ENCODE assay signal across 16 cellular contexts in genomic region chr15:86620113-86620512, GRCh38.
"Had no signal": no experiment of that assay in that cellular context is flagged by ENCODE, and none has a peak within 500 bp of the region (broad histone marks: within the 10 kb centered on the region; RNA-seq: fewer than 3 reads in every experiment).

No MANE protein-coding gene starts in this region.

- H3K27me3 ChIP-seq: foreskin keratinocyte, upper lobe of left lung had no signal

- H3K27ac Mint-ChIP-seq: activated naive CD8-positive, alpha-beta T cell; stimulated activated naive B cell treated with anti-CD40 and anti-IgM and Interleukin-4, amounts not matched to agents 10 μg/mL and 1 μg/mL and 100 μg/mL, for 72 hours had no signal

- H3K27ac ChIP-seq: coronary artery, foreskin keratinocyte, left ventricle myocardium inferior, SK-N-MC, upper lobe of left lung, WERI-Rb-1 had no signal

- DNase-seq: activated T-cell treated with anti-CD3 and anti-CD28 coated beads, Interleukin-2, amount 50 U/mL, for 1 hour; cerebellar nuclear complex; erythroblast; foreskin keratinocyte; kidney; left ventricle myocardium inferior; occipital lobe; stimulated activated CD4-positive, alpha-beta T cell treated with anti-CD3 and anti-CD28 coated beads, Interleukin-2, amount 100 ng/mL, for 48 hours; stimulated activated CD8-positive, alpha-beta memory T cell treated with anti-CD3 and anti-CD28 coated beads, Interleukin-4, amount 100 ng/mL, for 48 hours; stimulated activated naive B cell treated with anti-CD40 and anti-IgM and Interleukin-4, amounts not matched to agents 10 μg/mL and 1 μg/mL and 100 μg/mL, for 72 hours; SW 1271; upper lobe of left lung; WERI-Rb-1 had no signal

- H3K4me3 Mint-ChIP-seq: activated naive CD8-positive, alpha-beta T cell; stimulated activated naive B cell treated with anti-CD40 and anti-IgM and Interleukin-4, amounts not matched to agents 10 μg/mL and 1 μg/mL and 100 μg/mL, for 72 hours had no signal

- H3K4me1 Mint-ChIP-seq: stimulated activated naive B cell treated with anti-CD40 and anti-IgM and Interleukin-4, amounts not matched to agents 10 μg/mL and 1 μg/mL and 100 μg/mL, for 72 hours had no signal

- H3K9me3 Mint-ChIP-seq: stimulated activated naive B cell treated with anti-CD40 and anti-IgM and Interleukin-4, amounts not matched to agents 10 μg/mL and 1 μg/mL and 100 μg/mL, for 72 hours had no signal

- H3K4me1 ChIP-seq: upper lobe of left lung had no signal

- H3K9me3 ChIP-seq: left ventricle myocardium inferior, upper lobe of left lung had no signal

- H3K27me3 Mint-ChIP-seq: activated naive CD8-positive, alpha-beta T cell had no signal

- H3K36me3 Mint-ChIP-seq: activated naive CD8-positive, alpha-beta T cell; stimulated activated naive B cell treated with anti-CD40 and anti-IgM and Interleukin-4, amounts not matched to agents 10 μg/mL and 1 μg/mL and 100 μg/mL, for 72 hours had no signal

- H3K36me3 ChIP-seq: left ventricle myocardium inferior, upper lobe of left lung, WERI-Rb-1 had no signal

- H3K4me3 ChIP-seq: coronary artery, left ventricle myocardium inferior, SK-N-MC, upper lobe of left lung had no signal
